ENCODE assay signal across 8 cellular contexts in the genomic region with DNA sequence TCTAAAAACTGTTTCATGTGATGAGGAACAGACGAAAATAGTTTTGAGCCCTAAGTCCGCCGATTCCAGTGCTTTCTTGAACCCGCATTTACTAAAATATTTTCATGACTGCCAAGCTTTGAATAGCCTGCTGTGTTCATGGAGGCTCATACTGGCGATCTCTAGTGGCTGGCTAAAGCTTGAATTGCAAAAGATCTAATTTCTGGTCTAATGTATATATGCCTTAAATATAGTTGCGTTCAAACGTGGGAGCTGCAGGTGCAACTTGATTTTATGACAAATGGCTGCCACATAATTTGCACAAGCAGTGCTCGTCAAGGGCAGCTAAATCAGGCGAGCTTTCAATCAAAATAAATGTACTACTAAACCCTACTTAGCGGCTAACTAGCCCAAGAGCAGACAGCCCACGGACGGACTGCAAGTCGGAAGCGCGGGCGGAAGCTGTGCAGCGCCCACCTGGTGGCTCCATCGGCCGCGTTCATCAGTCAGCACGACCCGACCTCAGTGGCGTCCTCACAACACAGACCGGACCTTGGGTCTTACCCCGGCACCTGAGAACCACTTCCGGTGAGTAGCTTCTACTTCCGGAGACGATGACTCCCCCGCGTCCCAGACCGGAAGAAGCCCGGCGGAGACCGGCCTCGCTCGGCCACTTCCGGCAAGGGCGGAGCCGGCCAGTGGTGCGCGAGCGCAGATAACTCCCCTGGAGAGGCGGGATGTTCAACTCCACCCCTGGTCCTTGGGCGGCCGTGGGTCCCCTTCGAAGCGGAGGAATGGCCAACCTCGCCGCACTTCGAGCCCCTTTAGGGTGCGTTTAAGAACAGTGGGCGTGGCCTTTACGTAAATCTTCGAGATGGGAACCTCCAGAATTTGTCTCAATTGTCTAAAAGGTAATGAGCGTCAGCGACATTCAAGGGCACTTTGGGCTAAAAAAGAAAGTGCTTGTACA. TPM values are rescaled to one million over a fixed set of nuclear protein-coding genes. Genes with fewer than 3 reads are reported as not detected.
DNase-seq lines count a peak whose midpoint lies in the region; TF ChIP-seq lines count a peak whose summit lies in the region.

No MANE protein-coding gene starts in this region.

- H3K27me3 Mint-ChIP-seq in neural progenitor cell (ENCODE audit: insufficient read depth, low read depth), result peaks cover 2% of the 10 kb centered on the region

- H3K27me3 ChIP-seq in H7 (ENCODE audit: control insufficient read depth, insufficient read depth, low read length), result no peaks in the 10 kb centered on the region
- H3K27me3 ChIP-seq in Loucy (ENCODE audit: insufficient read depth, low read length, poor library complexity, severe bottlenecking), result no peaks in the 10 kb centered on the region
- no peaks in the 10 kb centered on the region for H3K27me3 ChIP-seq in neural progenitor cell
- H3K27me3 ChIP-seq in stomach smooth muscle (ENCODE audit: control insufficient read depth in 1 of 2, insufficient read depth in 2 of 2, low read length in 2 of 2), result no peaks in the 10 kb centered on the region

- H3K79me2 ChIP-seq in Loucy (ENCODE audit: insufficient read depth, low read length), result peaks cover 51% of the 10 kb centered on the region
- peaks cover 50% of the 10 kb centered on the region for H3K79me2 ChIP-seq in neural progenitor cell (ENCODE audit: low read depth)

- peaks cover 26% of the 10 kb centered on the region for H4K20me1 ChIP-seq in Loucy (ENCODE audit: insufficient read depth, low read length, poor library complexity, severe bottlenecking)
- peaks cover 19% of the 10 kb centered on the region for H4K20me1 ChIP-seq in neural progenitor cell (ENCODE audit: low read depth)

- H3K36me3 ChIP-seq in H7 (replicated peaks; ENCODE audit: control insufficient read depth, insufficient read depth, low read length) (peaks cover 27% of the 10 kb centered on the region), Loucy (ENCODE audit: insufficient read depth, low read length) (peaks cover 28% of the 10 kb centered on the region; the same call in 1 of the 2 replicates), neural progenitor cell (peaks cover 10% of the 10 kb centered on the region), stomach smooth muscle (ENCODE audit: control insufficient read depth in 2 of 2, insufficient read depth in 2 of 2, low read length in 2 of 2) (peaks cover 39 to 41% of the 10 kb centered on the region in 2 donors)

- H3K4me3 Mint-ChIP-seq in neural progenitor cell, result peak overlapping the region; percentile 92

- H3K27ac ChIP-seq in neural progenitor cell (peak overlapping the region; percentile 84), stomach smooth muscle (ENCODE audit: low read length) (peak overlapping the region; percentile 87)

- H3K4me2 ChIP-seq in Loucy (ENCODE audit: low read depth, low read length, poor library complexity, severe bottlenecking), result peak overlapping the region; percentile 89
- H3K4me2 ChIP-seq in neural progenitor cell, result peak overlapping the region; percentile 80

- H3K4me1 ChIP-seq in Loucy (ENCODE audit: insufficient read depth, low read length, poor library complexity, severe bottlenecking), result peaks cover 40% of the 10 kb centered on the region
- peaks cover 29% of the 10 kb centered on the region for H3K4me1 ChIP-seq in neural progenitor cell
- peaks cover 17% of the 10 kb centered on the region for H3K4me1 ChIP-seq in stomach smooth muscle (ENCODE audit: control insufficient read depth, insufficient read depth, low read length)

- peak overlapping the region; percentile 87 for H3K27ac Mint-ChIP-seq in neural progenitor cell

- H3K9me3 Mint-ChIP-seq in neural progenitor cell, result no peaks in the 10 kb centered on the region

- in situ Hi-C loops in G401 (cut with HindIII; ENCODE audit: low sequenced_read_pairs), result no loop called here

- TF ChIP-seq CTCF in Loucy (conservative IDR thresholded peaks at IDR 0.05; ENCODE audit: low read length), result peak; percentile 15; the same call in 1 of the 2 replicates
- no peak for TF ChIP-seq CTCF in foreskin fibroblast (IDR thresholded peaks at IDR 0.05; ENCODE audit: low read depth, low read length)
- TF ChIP-seq CTCF in neural progenitor cell (IDR thresholded peaks at IDR 0.05), result peak; percentile 32

- H3K9me2 ChIP-seq in Loucy (replicated peaks; ENCODE audit: low read depth, low read length), result no peaks in the 10 kb centered on the region

- H3K9ac ChIP-seq in Loucy (ENCODE audit: low read depth, low read length, poor library complexity, severe bottlenecking), result peak overlapping the region; percentile 83
- peak overlapping the region; percentile 31 for H3K9ac ChIP-seq in neural progenitor cell
- peak overlapping the region; percentile 90 to 95 for H3K9ac ChIP-seq in stomach smooth muscle (ENCODE audit: low read length in 2 of 2)

- peaks cover 8% of the 10 kb centered on the region for H3F3A ChIP-seq in Loucy (ENCODE audit: low read depth)
- peaks cover 63% of the 10 kb centered on the region for H3F3A ChIP-seq in neural progenitor cell (ENCODE audit: low read depth)

- H3K4me3 ChIP-seq in H7 (ENCODE audit: insufficient read depth, low read depth, low read length), result peak overlapping the region; percentile 32
- peak overlapping the region; percentile 91 for H3K4me3 ChIP-seq in Loucy (ENCODE audit: low read length, poor library complexity, severe bottlenecking)
- peak overlapping the region; percentile 53 to 60 for H3K4me3 ChIP-seq in foreskin fibroblast (ENCODE audit: low read depth in 1 of 2, low read length in 2 of 2)
- H3K4me3 ChIP-seq in neural progenitor cell, result peak overlapping the region; percentile 53
- peak overlapping the region; percentile 94 to 96 for H3K4me3 ChIP-seq in stomach smooth muscle (ENCODE audit: low read length in 2 of 2)

- peaks cover 51% of the 10 kb centered on the region for H3K4me1 Mint-ChIP-seq in neural progenitor cell

- H2AFZ ChIP-seq in Loucy (ENCODE audit: low read length), result peak overlapping the region; percentile 86
- H2AFZ ChIP-seq in neural progenitor cell (replicated peaks), result peak overlapping the region; percentile 43

- DNase-seq in G401 (ENCODE audit: low spot score) (peak; percentile 96), H7 (peak; percentile 96), SHP77 (lab: John Stamatoyannopoulos, UW) (peak; percentile 90 to 91), activated gamma-delta T cell treated with Interleukin-2 at 50 U/mL for 16 hours (peak; percentile 84), foreskin fibroblast (peak; percentile 95 to 98), neural progenitor cell (ENCODE audit: low spot score) (peak; percentile 97)

- H3K9me3 ChIP-seq in Loucy (ENCODE audit: insufficient read depth, low read depth, low read length), result no peaks in the 10 kb centered on the region
- no peaks in the 10 kb centered on the region for H3K9me3 ChIP-seq in neural progenitor cell (ENCODE audit: low read depth)
- no peaks in the 10 kb centered on the region for H3K9me3 ChIP-seq in stomach smooth muscle (ENCODE audit: control insufficient read depth in 2 of 2, low read length in 2 of 2)

- H3K36me3 Mint-ChIP-seq in neural progenitor cell, result peaks cover 33% of the 10 kb centered on the region

RNA-seq across cellular contexts. Expression of a gene that starts 6.1 kb away (rescaled TPM):
- 1,481 and 2,040 TPM in 2 replicates for total RNA-seq in G401 (2014; rRNA removed; shearing (Covaris generic))
- total RNA-seq in H7 (2014; rRNA removed; shearing (Covaris generic)), result 901 and 1,070 TPM in 2 replicates
- total RNA-seq in neural progenitor cell (ENCODE audit: low replicate concordance), result 1,116 and 1,250 TPM in 2 replicates

RNA-seq across cellular contexts. Expression of a gene that starts 6.2 kb away (rescaled TPM):
- total RNA-seq in G401 (2014; rRNA removed; shearing (Covaris generic)), result 0.49 and 2.4 TPM in 2 replicates
- 0.83 and 0.96 TPM in 2 replicates for total RNA-seq in H7 (2014; rRNA removed; shearing (Covaris generic))
- 0.95 and 3.6 TPM in 2 replicates for total RNA-seq in neural progenitor cell (ENCODE audit: low replicate concordance)

Comparison
In these comparisons a context has a peak if more than half of its experiments do, and no peak if none do; other contexts are left out.
1. Peak in every context shown above with its lines: DNase-seq, H3K4me3 ChIP-seq and H3K27ac ChIP-seq.
2. H3K4me3 ChIP-seq: peak in every context shown above with its lines; median percentile 95 in stomach smooth muscle; 91 in Loucy; 56 in foreskin fibroblast; 53 in neural progenitor cell; 32 in H7.
3. H3K9ac ChIP-seq: peak in every context shown above with its lines; median percentile 92 in stomach smooth muscle; 83 in Loucy; 31 in neural progenitor cell.